Comparison of ENCODE assay signal across 37 cellular contexts in genomic region chr2:77210725-77211124, GRCh38.
"Had no signal": no experiment of that assay in that cellular context is flagged by ENCODE, and none has a peak within 500 bp of the region (broad histone marks: within the 10 kb centered on the region; RNA-seq: fewer than 3 reads in every experiment).

No MANE protein-coding gene starts in this region.

- H3K27me3 ChIP-seq: adrenal gland, body of pancreas, brain microvascular endothelial cell, breast epithelium had no signal

- H3K27ac ChIP-seq: adrenal gland, body of pancreas, brain microvascular endothelial cell, breast epithelium, VCaP had no signal

- H3K4me3 Mint-ChIP-seq: activated B cell treated with CpG ODN at 0.5 μM for 24 hours; activated CD4-positive, alpha-beta memory T cell treated with anti-CD3 and anti-CD28 coated beads for 36 hours; activated CD4-positive, alpha-beta T cell treated with anti-CD3 and anti-CD28 coated beads, Interleukin-2, amount 10 ng/mL, durations not matched to agents 24 days and 14 days; activated CD8-positive, alpha-beta T cell treated with anti-CD3 and anti-CD28 coated beads for 36 hours; activated naive CD4-positive, alpha-beta T cell treated with anti-CD3 and anti-CD28 coated beads for 36 hours; activated naive CD8-positive, alpha-beta T cell treated with anti-CD3 and anti-CD28 coated beads for 36 hours; activated T-cell treated with anti-CD3 and anti-CD28 coated beads, Interleukin-2, amount 50 U/mL, for 4 hours; activated T-cell treated with anti-CD3 and anti-CD28 coated beads, Interleukin-2, amount 50 U/mL, for 72 hours; activated T-helper 1 cell treated with anti-CD3 and anti-CD28 coated beads, Interleukin-12 subunit alpha, Interleukin-12 subunit beta, Interleukin-2, Interleukin-4 antibody, amounts not matched to agents 30 ng/mL and 10 ng/mL and 1 ng/mL, durations not matched to agents 14 hours and 24 hours and 36 hours; activated T-helper 17 cell treated with anti-CD3 and anti-CD28 coated beads, Interleukin-2, amount 50 U/mL, for 72 hours; T-helper 1 cell treated with Interleukin-12 subunit alpha and Interleukin-12 subunit beta and Interleukin-4 antibody, amounts not matched to agents 30 μg/mL and 1 μg/mL, for 36 hours; T-helper 2 cell treated with Interferon-gamma antibody and Interleukin-4, amounts not matched to agents 5 μg/mL and 100 μg/mL, for 36 hours had no signal

- DNase-seq: activated B cell treated with CpG ODN at 0.5 μM for 24 hours; activated CD4-positive, alpha-beta memory T cell treated with anti-CD3 and anti-CD28 coated beads for 36 hours; activated CD4-positive, alpha-beta T cell treated with anti-CD3 and anti-CD28 coated beads for 4 hours; activated CD4-positive, alpha-beta T cell treated with anti-CD3 and anti-CD28 coated beads, Interleukin-2, amount 10 ng/mL, durations not matched to agents 24 days and 14 days; activated CD4-positive, alpha-beta T cell treated with anti-CD3 and anti-CD28 coated beads, Interleukin-2, amount 50 U/mL, for 1 hour; activated CD4-positive, alpha-beta T cell treated with anti-CD3 and anti-CD28 coated beads, Interleukin-2, amount 50 U/mL, for 4 hours; activated CD4-positive, CD25-positive, alpha-beta regulatory T cell treated with anti-CD3 and anti-CD28 coated beads, Interleukin-2, amount 50 U/mL, for 72 hours; activated CD8-positive, alpha-beta memory T cell treated with anti-CD3 and anti-CD28 coated beads, Interleukin-2, amount 50 U/mL, for 4 hours; activated CD8-positive, alpha-beta T cell treated with anti-CD3 and anti-CD28 coated beads for 36 hours; activated effector memory CD4-positive, alpha-beta T cell treated with anti-CD3 and anti-CD28 coated beads, Interleukin-2, amount 50 U/mL, for 16 hours; activated gamma-delta T cell treated with Interleukin-2 at 50 U/mL for 16 hours; activated naive CD4-positive, alpha-beta T cell; activated naive CD4-positive, alpha-beta T cell treated with anti-CD3 and anti-CD28 coated beads for 36 hours; activated naive CD4-positive, alpha-beta T cell treated with anti-CD3 and anti-CD28 coated beads, Interleukin-2, amount 50 U/mL, for 16 hours; activated naive CD8-positive, alpha-beta T cell treated with anti-CD3 and anti-CD28 coated beads for 36 hours; activated T-cell treated with anti-CD3 and anti-CD28 coated beads for 4 hours; activated T-cell treated with anti-CD3 and anti-CD28 coated beads, Interleukin-2, amount 50 U/mL, for 1 hour; activated T-cell treated with anti-CD3 and anti-CD28 coated beads, Interleukin-2, amount 50 U/mL, for 4 hours; activated T-cell treated with anti-CD3 and anti-CD28 coated beads, Interleukin-2, amount 50 U/mL, for 72 hours; adrenal gland; amniotic stem cell; aorta; brain microvascular endothelial cell; central memory CD4-positive, alpha-beta T cell; T-helper 1 cell; T-helper 2 cell; T-helper 9 cell had no signal

- H3K4me1 Mint-ChIP-seq: activated B cell treated with CpG ODN at 0.5 μM for 24 hours; activated CD4-positive, alpha-beta T cell treated with anti-CD3 and anti-CD28 coated beads, Interleukin-2, amount 10 ng/mL, durations not matched to agents 24 days and 14 days; activated naive CD8-positive, alpha-beta T cell treated with anti-CD3 and anti-CD28 coated beads for 36 hours; activated T-helper 17 cell treated with anti-CD3 and anti-CD28 coated beads, Interleukin-2, amount 50 U/mL, for 72 hours had no signal

- H3K9me3 Mint-ChIP-seq: activated CD4-positive, alpha-beta T cell treated with anti-CD3 and anti-CD28 coated beads, Interleukin-2, amount 10 ng/mL, durations not matched to agents 24 days and 14 days had no signal

- FAIRE-seq: astrocyte, TTC549 had no signal

- H3K9me3 ChIP-seq: adrenal gland, body of pancreas, breast epithelium had no signal

- H3K27ac Mint-ChIP-seq: activated B cell treated with CpG ODN at 0.5 μM for 24 hours; activated CD4-positive, alpha-beta memory T cell treated with anti-CD3 and anti-CD28 coated beads for 36 hours; activated CD4-positive, alpha-beta T cell treated with anti-CD3 and anti-CD28 coated beads, Interleukin-2, amount 10 ng/mL, durations not matched to agents 24 days and 14 days; activated CD8-positive, alpha-beta T cell treated with anti-CD3 and anti-CD28 coated beads for 36 hours; activated naive CD4-positive, alpha-beta T cell treated with anti-CD3 and anti-CD28 coated beads for 36 hours; activated naive CD4-positive, alpha-beta T cell treated with anti-CD3 and anti-CD28 coated beads, Interleukin-2, amount 50 U/mL, for 72 hours; activated naive CD8-positive, alpha-beta T cell treated with anti-CD3 and anti-CD28 coated beads for 36 hours; activated T-cell treated with anti-CD3 and anti-CD28 coated beads, Interleukin-2, amount 50 U/mL, for 72 hours; activated T-helper 1 cell treated with anti-CD3 and anti-CD28 coated beads, Interleukin-12 subunit alpha, Interleukin-12 subunit beta, Interleukin-2, Interleukin-4 antibody, amounts not matched to agents 30 ng/mL and 10 ng/mL and 1 ng/mL, durations not matched to agents 14 hours and 24 hours and 36 hours; activated T-helper 17 cell treated with anti-CD3 and anti-CD28 coated beads, Interleukin-2, amount 50 U/mL, for 72 hours; T-helper 1 cell treated with Interleukin-12 subunit alpha and Interleukin-12 subunit beta and Interleukin-4 antibody, amounts not matched to agents 30 μg/mL and 1 μg/mL, for 36 hours; T-helper 2 cell treated with Interferon-gamma antibody and Interleukin-4, amounts not matched to agents 5 μg/mL and 100 μg/mL, for 36 hours had no signal

- H3K36me3 Mint-ChIP-seq: activated CD4-positive, alpha-beta memory T cell treated with anti-CD3 and anti-CD28 coated beads for 36 hours; activated naive CD4-positive, alpha-beta T cell treated with anti-CD3 and anti-CD28 coated beads, Interleukin-2, amount 50 U/mL, for 72 hours; activated naive CD8-positive, alpha-beta T cell treated with anti-CD3 and anti-CD28 coated beads for 36 hours had no signal

- H3K36me3 ChIP-seq: adrenal gland, brain microvascular endothelial cell, breast epithelium had no signal

- H3K4me3 ChIP-seq: adrenal gland, body of pancreas, breast epithelium had no signal

- H3K4me1 ChIP-seq: adrenal gland, body of pancreas, breast epithelium had no signal

- H3K27me3 Mint-ChIP-seq: activated B cell treated with CpG ODN at 0.5 μM for 24 hours; activated CD4-positive, alpha-beta memory T cell treated with anti-CD3 and anti-CD28 coated beads for 36 hours; activated CD4-positive, alpha-beta T cell treated with anti-CD3 and anti-CD28 coated beads, Interleukin-2, amount 10 ng/mL, durations not matched to agents 24 days and 14 days; activated CD8-positive, alpha-beta T cell treated with anti-CD3 and anti-CD28 coated beads for 36 hours; activated naive CD8-positive, alpha-beta T cell treated with anti-CD3 and anti-CD28 coated beads for 36 hours; activated T-helper 17 cell treated with anti-CD3 and anti-CD28 coated beads, Interleukin-2, amount 50 U/mL, for 72 hours had no signal
